Comparison of ENCODE assay signal across 9 cellular contexts in genomic region chr6:29926795-29927427, GRCh38. TPM values are rescaled to one million over a fixed set of nuclear protein-coding genes. Genes with fewer than 3 reads are reported as not detected.
DNase-seq lines count a peak whose midpoint lies in the region; ATAC-seq and TF ChIP-seq lines count a peak whose summit lies in the region.
"Had no signal": no experiment of that assay in that cellular context is flagged by ENCODE, and none has a peak within 500 bp of the region (broad histone marks: within the 10 kb centered on the region; RNA-seq: fewer than 3 reads in every experiment).

No MANE protein-coding gene starts in this region.

- 3 to 5% methylated on average over 54 of the region's 54 CpGs for WGBS in heart right ventricle, 2 donors

- ATAC-seq in HG03095 (IDR thresholded peaks at IDR 0.05; ENCODE audit: unreplicated experiment): peak; percentile 59
- peak; percentile 85 to 96 (median 90) for ATAC-seq in heart right ventricle

- H3K27me3 ChIP-seq in heart right ventricle: no peaks in the 10 kb centered on the region

- peak overlapping the region; percentile 80 for H3K4me3 Mint-ChIP-seq in activated naive CD8-positive, alpha-beta T cell treated with anti-CD3 and anti-CD28 coated beads for 36 hours

- DNase-seq in GM12864 (ENCODE audit: low read depth) (no peak), SKM-1 treated with dmso at 0.1 percent for 144 hours (lab: John Stamatoyannopoulos, UW; ENCODE audit: unreplicated experiment) (peak; percentile 61), heart right ventricle (peak; percentile 74 to 77), skeletal muscle cell (ENCODE audit: low read depth) (no peak), NCI-H2227 treated with DMSO at 0.1 percent for 48 hours (lab: John Stamatoyannopoulos, UW) (no peak), NCI-H345 treated with DMSO at 0.1 percent for 48 hours (lab: John Stamatoyannopoulos, UW; ENCODE audit: unreplicated experiment) (no peak)
- peak; percentile 52 for DNase-seq in activated naive CD8-positive, alpha-beta T cell treated with anti-CD3 and anti-CD28 coated beads for 36 hours

- H3K9me3 Mint-ChIP-seq in activated naive CD8-positive, alpha-beta T cell treated with anti-CD3 and anti-CD28 coated beads for 36 hours: no peaks in the 10 kb centered on the region

- peak overlapping the region; percentile 68 to 97 (median 88) for H3K27ac ChIP-seq in heart right ventricle
- H3K27ac ChIP-seq: VCaP had no signal

- TF ChIP-seq CTCF in GM12864 (IDR thresholded peaks at IDR 0.05; ENCODE audit: low read depth, low read length, missing control alignments) (no peak), heart right ventricle (IDR thresholded peaks at IDR 0.05) (no peak)

- no peaks in the 10 kb centered on the region for H3K9me3 ChIP-seq in heart right ventricle

- H3K36me3 ChIP-seq in heart right ventricle: peaks cover 0 to 6% (median 0%) of the 10 kb centered on the region in 9 donors

- intact Hi-C loops in heart right ventricle (cut with DNase I): loop anchor here in 5 of 10 donors (5.0 to 10.0 kb wide), 4 partner anchors 40 to 78 kb away; no protein-coding TSS in a partner anchor

- H3K36me3 Mint-ChIP-seq in activated naive CD8-positive, alpha-beta T cell treated with anti-CD3 and anti-CD28 coated beads for 36 hours: no peaks in the 10 kb centered on the region

- H3K4me1 ChIP-seq in heart right ventricle: peaks cover 0 to 23% (median 12%) of the 10 kb centered on the region in 9 donors

- no peaks in the 10 kb centered on the region for H3K27me3 Mint-ChIP-seq in activated naive CD8-positive, alpha-beta T cell treated with anti-CD3 and anti-CD28 coated beads for 36 hours

- H3K4me1 Mint-ChIP-seq in activated naive CD8-positive, alpha-beta T cell treated with anti-CD3 and anti-CD28 coated beads for 36 hours: peaks cover 11% of the 10 kb centered on the region

- H3K27ac Mint-ChIP-seq in activated naive CD8-positive, alpha-beta T cell treated with anti-CD3 and anti-CD28 coated beads for 36 hours: peak overlapping the region; percentile 82

- H3K4me3 ChIP-seq in GM12864 (ENCODE audit: low read depth, low read length): peak overlapping the region; percentile 78
- peak overlapping the region; percentile 44 to 81 (median 62) for H3K4me3 ChIP-seq in heart right ventricle
- H3K4me3 ChIP-seq in skeletal muscle cell (ENCODE audit: low read depth, low read length): peak overlapping the region; percentile 42

RNA-seq across cellular contexts. Expression of gene HLA-A, which starts 15.4 kb away (rescaled TPM):
- 1,000 to 10,000 TPM; 1,111 to 1,119 TPM for total RNA-seq in activated naive CD8-positive, alpha-beta T cell treated with anti-CD3 and anti-CD28 coated beads for 36 hours
- total RNA-seq in heart right ventricle: 1,000 to 10,000 TPM in 1 of 10 donors, 100 to 1,000 TPM in 9; 218 to 1,594 (median 276) TPM
- polyA plus RNA-seq in heart right ventricle: 1,000 to 10,000 TPM in 1 of 2 donors, 100 to 1,000 TPM in 1; 450 to 1,261 TPM

Comparison
In these comparisons a context has a peak if more than half of its experiments do, and no peak if none do; other contexts are left out.
1. DNase-seq: peak in SKM-1 treated with dmso at 0.1 percent for 144 hours (single experiment), activated naive CD8-positive, alpha-beta T cell treated with anti-CD3 and anti-CD28 coated beads for 36 hours (single experiment) and heart right ventricle (2 of 2); none in GM12864 (single experiment), skeletal muscle cell (single experiment), NCI-H2227 treated with DMSO at 0.1 percent for 48 hours (single experiment) and NCI-H345 treated with DMSO at 0.1 percent for 48 hours (single experiment).
2. Peak in every context shown above with its lines, with median percentiles within 50 percentile points of each other: H3K4me3 ChIP-seq.